ENCODE assay signal across 12 cellular contexts in the genomic region with DNA sequence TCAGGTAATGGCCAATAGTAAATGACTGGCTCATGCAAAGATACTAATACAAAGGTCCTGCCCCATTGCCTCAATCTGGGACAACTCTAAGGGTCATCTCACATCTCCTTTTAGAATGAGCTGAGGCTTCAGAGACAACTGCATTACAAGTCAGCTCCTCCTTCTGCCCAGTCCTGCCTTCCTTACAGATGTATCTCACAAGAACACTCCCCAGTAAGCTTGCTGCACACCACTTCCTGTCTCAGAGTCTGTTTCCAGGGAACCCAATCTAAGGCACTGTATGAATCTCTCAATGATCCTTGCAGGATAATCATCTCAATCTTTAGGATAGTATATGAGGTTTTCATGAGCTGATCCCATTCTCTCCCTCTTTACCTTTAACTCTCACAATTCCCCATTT. TPM values are rescaled to one million over a fixed set of nuclear protein-coding genes. Genes with fewer than 3 reads are reported as not detected.
DNase-seq lines count a peak whose midpoint lies in the region; ATAC-seq, FAIRE-seq and TF ChIP-seq lines count a peak whose summit lies in the region.
"Had no signal": no experiment of that assay in that cellular context is flagged by ENCODE, and none has a peak within 500 bp of the region (broad histone marks: within the 10 kb centered on the region; RNA-seq: fewer than 3 reads in every experiment).

No MANE protein-coding gene starts in this region.

- H3K4me1 ChIP-seq in Loucy (ENCODE audit: insufficient read depth, low read length, poor library complexity, severe bottlenecking) (peaks cover 7% of the 10 kb centered on the region), GM12878 (ENCODE audit: control insufficient read depth, insufficient read depth, low read length) (no peaks in the 10 kb centered on the region), neural progenitor cell (no peaks in the 10 kb centered on the region)

- H3K36me3 ChIP-seq in Loucy (ENCODE audit: insufficient read depth, low read length) (no peaks in the 10 kb centered on the region), GM12878 (ENCODE audit: control insufficient read depth in 2 of 2, insufficient read depth in 2 of 2, low read length in 1 of 2) (no peaks in the 10 kb centered on the region), neural progenitor cell (no peaks in the 10 kb centered on the region)
- H3K36me3 ChIP-seq: cardiac muscle cell had no signal

- H3K4me2 ChIP-seq in Loucy (ENCODE audit: low read depth, low read length, poor library complexity, severe bottlenecking) (no peak overlapping the region), GM12878 (ENCODE audit: control insufficient read depth, insufficient read depth) (no peak overlapping the region), neural progenitor cell (no peak overlapping the region)

- no peak for DNase-seq in GM12878 (ENCODE audit: low read depth, low spot score)
- no peak for DNase-seq in neural progenitor cell (ENCODE audit: low spot score)
- DNase-seq: activated CD4-positive, alpha-beta T cell treated with anti-CD3 and anti-CD28 coated beads for 4 hours; NCI-H69 had no signal

- H4K20me1 ChIP-seq in Loucy (ENCODE audit: insufficient read depth, low read length, poor library complexity, severe bottlenecking) (no peaks in the 10 kb centered on the region), GM12878 (ENCODE audit: control insufficient read depth, insufficient read depth) (no peaks in the 10 kb centered on the region), neural progenitor cell (ENCODE audit: low read depth) (no peaks in the 10 kb centered on the region)

- BruUV-seq in GM12878 (replicated peaks; lab: Mats Ljungman, UMichigan), result no TSS peak

- in situ Hi-C loops in GM12878 (cut with MboI), result no loop called here

- TF ChIP-seq POLR2A in GM12878 (IDR thresholded peaks at IDR 0.05; ENCODE audit: low read depth, low read length), result no peak

- ATAC-seq in GM21515 (IDR thresholded peaks at IDR 0.05; ENCODE audit: unreplicated experiment), result peak; percentile 51
- ATAC-seq in GM12878, result peak; percentile 23; the same call in 2 of the 3 replicates
- ATAC-seq in HG03571 (IDR thresholded peaks at IDR 0.05; ENCODE audit: unreplicated experiment), result no peak
- ATAC-seq in HG03108 (IDR thresholded peaks at IDR 0.05; ENCODE audit: unreplicated experiment), result no peak
- no peak for ATAC-seq in GM19463 (IDR thresholded peaks at IDR 0.05; ENCODE audit: unreplicated experiment)
- ATAC-seq in GM21737 (IDR thresholded peaks at IDR 0.05; ENCODE audit: unreplicated experiment), result no peak
- ATAC-seq: activated T-helper 17 cell treated with anti-CD3 and anti-CD28 coated beads, Interleukin-2, amount 50 U/mL, for 72 hours had no signal

- CTCF ChIA-PET in GM12878 (lab: Yijun Ruan, JAX), result no interaction called here

- no peak for FAIRE-seq in GM12878 (lab: Jason Lieb, UNC)

- H3K9me2 ChIP-seq in Loucy (replicated peaks; ENCODE audit: low read depth, low read length), result no peaks in the 10 kb centered on the region

- no peak for TF ChIP-seq RAD21 in GM12878 (IDR thresholded peaks at IDR 0.05; ENCODE audit: insufficient read depth, low read depth, low read length)

- H3K79me2 ChIP-seq in Loucy (ENCODE audit: insufficient read depth, low read length), result no peaks in the 10 kb centered on the region
- H3K79me2 ChIP-seq in GM12878 (ENCODE audit: control insufficient read depth, insufficient read depth, low read length), result no peaks in the 10 kb centered on the region
- H3K79me2 ChIP-seq in neural progenitor cell (ENCODE audit: low read depth), result no peaks in the 10 kb centered on the region

- POLR2A ChIA-PET in GM12878 (lab: Charles Lee), result no interaction called here

- no peaks in the 10 kb centered on the region for H3F3A ChIP-seq in Loucy (ENCODE audit: low read depth)
- no peaks in the 10 kb centered on the region for H3F3A ChIP-seq in neural progenitor cell (ENCODE audit: low read depth)

- peaks cover 6% of the 10 kb centered on the region for H3K4me1 Mint-ChIP-seq in neural progenitor cell
- H3K4me1 Mint-ChIP-seq: activated T-helper 17 cell treated with anti-CD3 and anti-CD28 coated beads, Interleukin-2, amount 50 U/mL, for 72 hours had no signal

- H2AFZ ChIP-seq in Loucy (ENCODE audit: low read length) (peak overlapping the region; percentile 29), GM12878 (ENCODE audit: control insufficient read depth, low read depth, low read length) (no peak overlapping the region), neural progenitor cell (replicated peaks) (peak overlapping the region; percentile 39)

- no peak overlapping the region for H3K4me3 Mint-ChIP-seq in neural progenitor cell
- H3K4me3 Mint-ChIP-seq: activated T-helper 17 cell treated with anti-CD3 and anti-CD28 coated beads, Interleukin-2, amount 50 U/mL, for 72 hours had no signal

- no peaks in the 10 kb centered on the region for H3K27me3 ChIP-seq in Loucy (ENCODE audit: insufficient read depth, low read length, poor library complexity, severe bottlenecking)
- H3K27me3 ChIP-seq in GM12878 (replicated peaks in 1 of 2; ENCODE audit: control insufficient read depth in 2 of 2, insufficient read depth in 2 of 2, low read length in 1 of 2), result no peaks in the 10 kb centered on the region; a peak in 1 of 4 replicates
- H3K27me3 ChIP-seq in neural progenitor cell, result no peaks in the 10 kb centered on the region
- H3K27me3 ChIP-seq: cardiac muscle cell had no signal

- H3K4me3 ChIP-seq in Loucy (ENCODE audit: low read length, poor library complexity, severe bottlenecking) (no peak overlapping the region), GM12878 (no peak overlapping the region), neural progenitor cell (no peak overlapping the region)
- H3K4me3 ChIP-seq: cardiac muscle cell had no signal

- no peaks in the 10 kb centered on the region for H3K9me3 ChIP-seq in Loucy (ENCODE audit: insufficient read depth, low read depth, low read length)
- H3K9me3 ChIP-seq in GM12878 (replicated peaks; ENCODE audit: control insufficient read depth, insufficient read depth, low read length), result no peaks in the 10 kb centered on the region
- no peaks in the 10 kb centered on the region for H3K9me3 ChIP-seq in neural progenitor cell (ENCODE audit: low read depth)

- no peak for TF ChIP-seq EP300 in GM12878 (IDR thresholded peaks at IDR 0.05; ENCODE audit: borderline replicate concordance in 1 of 2, control insufficient read depth in 1 of 2, low read depth in 2 of 2, low read length in 2 of 2)

- no peaks in the 10 kb centered on the region for H3K9me3 Mint-ChIP-seq in neural progenitor cell
- H3K9me3 Mint-ChIP-seq: activated T-helper 17 cell treated with anti-CD3 and anti-CD28 coated beads, Interleukin-2, amount 50 U/mL, for 72 hours had no signal

- H3K27ac Mint-ChIP-seq in neural progenitor cell, result no peak overlapping the region
- H3K27ac Mint-ChIP-seq: activated T-helper 17 cell treated with anti-CD3 and anti-CD28 coated beads, Interleukin-2, amount 50 U/mL, for 72 hours had no signal

- no peak overlapping the region for H3K27ac ChIP-seq in GM12878 (ENCODE audit: control insufficient read depth, insufficient read depth)
- H3K27ac ChIP-seq in neural progenitor cell, result no peak overlapping the region
- H3K27ac ChIP-seq: cardiac muscle cell had no signal

- no peak for TF ChIP-seq CTCF in Loucy (conservative IDR thresholded peaks at IDR 0.05; ENCODE audit: low read length)
- no peak for TF ChIP-seq CTCF in GM12878 (IDR thresholded peaks at IDR 0.05 in 2 of 3, conservative IDR thresholded peaks at IDR 0.05 in 1 of 3; ENCODE audit: control insufficient read depth in 2 of 3, extremely low read depth in 1 of 3, insufficient read depth in 1 of 3, low read depth in 3 of 3, low read length in 3 of 3)
- TF ChIP-seq CTCF in neural progenitor cell (IDR thresholded peaks at IDR 0.05), result no peak

- no peaks in the 10 kb centered on the region for H3K36me3 Mint-ChIP-seq in neural progenitor cell

- H3K27me3 Mint-ChIP-seq in neural progenitor cell (ENCODE audit: insufficient read depth, low read depth), result no peaks in the 10 kb centered on the region

- intact Hi-C loops in GM12878 (cut with micrococcal nuclease; ENCODE audit: unreplicated experiment), result no loop called here

- RAD21 ChIA-PET in GM12878 (lab: Charles Lee; ENCODE audit: unreplicated experiment), result no interaction called here

- H3K9ac ChIP-seq in Loucy (ENCODE audit: low read depth, low read length, poor library complexity, severe bottlenecking) (no peak overlapping the region), GM12878 (ENCODE audit: control insufficient read depth, insufficient read depth, low read length) (no peak overlapping the region), neural progenitor cell (no peak overlapping the region)

- SMC1A ChIA-PET in GM12878 (lab: Charles Lee; ENCODE audit: uncharacterized antibody, unreplicated experiment), result interaction anchor here (0.9 to 1.0 kb wide), 2 partner anchors 169 to 320 kb away, joined by 3 read pairs; no protein-coding TSS in a partner anchor

TF ChIP-seq in GM12878, 131 proteins besides CTCF, POLR2A, EP300 and RAD21:
- TF ChIP-seq NFYA (IDR thresholded peaks at IDR 0.05; ENCODE audit: borderline replicate concordance, low read depth, low read length) (no peak), EED (IDR thresholded peaks at IDR 0.05; ENCODE audit: low read depth) (no peak), FOXK2 (IDR thresholded peaks at IDR 0.05) (no peak), NR2C2 (IDR thresholded peaks at IDR 0.05; ENCODE audit: borderline replicate concordance, control insufficient read depth, insufficient read length, low read depth) (no peak), ATF7 (IDR thresholded peaks at IDR 0.05; ENCODE audit: low read depth) (no peak), MTA2 (IDR thresholded peaks at IDR 0.05; ENCODE audit: low read depth) (no peak)

RNA-seq across cellular contexts. Expression of a gene that starts 57.8 kb away (rescaled TPM):
- total RNA-seq in GM12878 (2013; cell fraction: nucleolus; rRNA removed), result 142 and 151 TPM in 2 replicates
- total RNA-seq in GM12878 (2014; rRNA removed) (27.7 and 29.7 TPM in 2 replicates), GM12878 (2014; rRNA removed; fragmentation: Illumina TruSeq; extraction: Trizol) (26.7 and 30.7 TPM in 2 replicates), GM12878 (2021) (19.0 and 19.2 TPM in 2 replicates), neural progenitor cell (ENCODE audit: low replicate concordance) (79.1 and 99.1 TPM in 2 replicates)
- 9.1 TPM for polyA plus RNA-seq in GM12878 (2011; ENCODE audit: low read depth)
- polyA plus RNA-seq in GM12878 (2011; rRNA removed) (50.0 and 67.2 TPM in 2 replicates), GM12878 (2014; fragmentation: Illumina TruSeq; extraction: Trizol) (19.4 and 26.8 TPM in 2 replicates), GM12878 (2014; fragmentation: Nextera tagmentation; extraction: Ambion mirVana) (1 to 10 TPM; 4.3 to 4.9 TPM), GM12878 (2014; rRNA removed) (18.7 and 21.8 TPM in 2 replicates), GM12878 (2016; fragmentation: Nextera tagmentation; extraction: Ambion mirVana) (10 to 100 TPM; 12.0 to 13.1 TPM)
- 17.4 and 21.8 TPM in 2 replicates for polyA plus RNA-seq in GM12878 (2011; cell fraction: cytosol; rRNA removed)
- polyA plus RNA-seq in GM12878 (2011; cell fraction: nucleus; rRNA removed), result 93.8 and 118 TPM in 2 replicates
- 13.8 TPM in 2 replicates for polyA plus RNA-seq in GM12878 (2012)
- polyA minus RNA-seq in GM12878 (2011; rRNA and poly(A)+ RNA removed), result 107 and 169 TPM in 2 replicates
- 20.6 and 22.5 TPM in 2 replicates for polyA minus RNA-seq in GM12878 (2011; cell fraction: cytosol; rRNA and poly(A)+ RNA removed)
- 86.8 and 118 TPM in 2 replicates for polyA minus RNA-seq in GM12878 (2011; cell fraction: nucleus; rRNA and poly(A)+ RNA removed)

Comparison
In these comparisons a context has a peak if more than half of its experiments do, and no peak if none do; other contexts are left out.
1. ATAC-seq: peak in GM21515 (single experiment) and GM12878 (single experiment); none in HG03571 (single experiment), HG03108 (single experiment), GM19463 (single experiment) and GM21737 (single experiment).